ENCODE assay signal across 10 cellular contexts in genomic region chr11:128492903-128493569, GRCh38.
DNase-seq lines count a peak whose midpoint lies in the region; ATAC-seq and TF ChIP-seq lines count a peak whose summit lies in the region.
"Had no signal": no experiment of that assay in that cellular context is flagged by ENCODE, and none has a peak within 500 bp of the region (broad histone marks: within the 10 kb centered on the region; RNA-seq: fewer than 3 reads in every experiment).

No MANE protein-coding gene starts in this region.

- intact Hi-C loops in thyroid gland (cut with DNase I), result no loop called here

- H3K27me3 ChIP-seq in liver (ENCODE audit: control insufficient read depth in 4 of 4, insufficient read depth in 4 of 4, low read length in 3 of 4), result no peaks in the 10 kb centered on the region
- no peaks in the 10 kb centered on the region for H3K27me3 ChIP-seq in thyroid gland
- H3K27me3 ChIP-seq: BE2C had no signal

- peak overlapping the region; percentile 65 for H3K4me3 Mint-ChIP-seq in activated naive CD4-positive, alpha-beta T cell treated with anti-CD3 and anti-CD28 coated beads, Interleukin-2, amount 10 ng/mL, durations not matched to agents 7 days and 5 days
- peak overlapping the region; percentile 61 for H3K4me3 Mint-ChIP-seq in activated CD8-positive, alpha-beta T cell treated with anti-CD3 and anti-CD28 coated beads, Interleukin-2, amount 10 ng/mL, durations not matched to agents 7 days and 5 days

- H3K4me1 Mint-ChIP-seq in activated naive CD4-positive, alpha-beta T cell treated with anti-CD3 and anti-CD28 coated beads, Interleukin-2, amount 10 ng/mL, durations not matched to agents 7 days and 5 days, result peaks cover 99% of the 10 kb centered on the region
- H3K4me1 Mint-ChIP-seq in activated CD8-positive, alpha-beta T cell treated with anti-CD3 and anti-CD28 coated beads, Interleukin-2, amount 10 ng/mL, durations not matched to agents 7 days and 5 days (ENCODE audit: low read depth), result peaks cover 97% of the 10 kb centered on the region

- no peak overlapping the region for H3K4me3 ChIP-seq in liver (ENCODE audit: low read depth in 1 of 3, low read length in 3 of 3)
- no peak overlapping the region for H3K4me3 ChIP-seq in thyroid gland (replicated peaks in 1 of 3)

- peak; percentile 66 for DNase-seq in activated naive CD4-positive, alpha-beta T cell treated with anti-CD3 and anti-CD28 coated beads, Interleukin-2, amount 10 ng/mL, durations not matched to agents 7 days and 5 days
- DNase-seq in activated naive CD4-positive, alpha-beta T cell (lab: John Stamatoyannopoulos, UW), result no peak
- peak; percentile 64 for DNase-seq in activated CD8-positive, alpha-beta T cell treated with anti-CD3 and anti-CD28 coated beads, Interleukin-2, amount 10 ng/mL, durations not matched to agents 7 days and 5 days
- DNase-seq in thyroid gland, result no peak
- DNase-seq in superior temporal gyrus (ENCODE audit: extremely low spot score), result no peak
- no peak for DNase-seq in stimulated activated CD8-positive, alpha-beta memory T cell treated with anti-CD3 and anti-CD28 coated beads, Interleukin-4, amount 100 ng/mL, for 48 hours
- DNase-seq: BE2C, mesendoderm had no signal

- H3K36me3 ChIP-seq in liver (ENCODE audit: control insufficient read depth in 4 of 4, insufficient read depth in 3 of 4, low read depth in 1 of 4, low read length in 3 of 4), result no peaks in the 10 kb centered on the region
- peaks cover 8 to 22% of the 10 kb centered on the region in 2 donors for H3K36me3 ChIP-seq in thyroid gland
- H3K36me3 ChIP-seq: BE2C had no signal

- H3K4me1 ChIP-seq in liver (ENCODE audit: control insufficient read depth in 4 of 4, insufficient read depth in 4 of 4, low read length in 3 of 4) (peaks cover 11 to 25% (median 21%) of the 10 kb centered on the region in 4 donors), thyroid gland (peaks cover 35 to 55% of the 10 kb centered on the region in 2 donors)

- peak overlapping the region; percentile 42 to 44 for H3K27ac ChIP-seq in liver (ENCODE audit: low read depth in 1 of 2, low read length in 2 of 2)
- H3K27ac ChIP-seq in thyroid gland, result peak overlapping the region in 2 of 3 donors; percentile 45 to 52

- H3K9me3 Mint-ChIP-seq in activated naive CD4-positive, alpha-beta T cell treated with anti-CD3 and anti-CD28 coated beads, Interleukin-2, amount 10 ng/mL, durations not matched to agents 7 days and 5 days, result no peaks in the 10 kb centered on the region
- no peaks in the 10 kb centered on the region for H3K9me3 Mint-ChIP-seq in activated CD8-positive, alpha-beta T cell treated with anti-CD3 and anti-CD28 coated beads, Interleukin-2, amount 10 ng/mL, durations not matched to agents 7 days and 5 days (ENCODE audit: insufficient read depth)

- no peaks in the 10 kb centered on the region for H3K27me3 Mint-ChIP-seq in activated naive CD4-positive, alpha-beta T cell treated with anti-CD3 and anti-CD28 coated beads, Interleukin-2, amount 10 ng/mL, durations not matched to agents 7 days and 5 days
- H3K27me3 Mint-ChIP-seq in activated CD8-positive, alpha-beta T cell treated with anti-CD3 and anti-CD28 coated beads, Interleukin-2, amount 10 ng/mL, durations not matched to agents 7 days and 5 days (ENCODE audit: low read depth), result no peaks in the 10 kb centered on the region

- TF ChIP-seq CTCF in liver (IDR thresholded peaks at IDR 0.05; ENCODE audit: low read depth, low read length, missing input control) (no peak), thyroid gland (IDR thresholded peaks at IDR 0.05) (no peak)

- peak; percentile 37 for ATAC-seq in activated CD8-positive, alpha-beta T cell treated with anti-CD3 and anti-CD28 coated beads, Interleukin-2, amount 10 ng/mL, durations not matched to agents 7 days and 5 days
- ATAC-seq in GM18511 (IDR thresholded peaks at IDR 0.05; ENCODE audit: unreplicated experiment), result no peak

- H3K9ac ChIP-seq in liver (ENCODE audit: low read depth in 1 of 2, low read length in 2 of 2), result no peak overlapping the region

- POLR2A ChIA-PET in activated CD8-positive, alpha-beta T cell treated with anti-CD3 and anti-CD28 coated beads, Interleukin-2, amount 10 ng/mL, durations not matched to agents 7 days and 5 days (lab: Charles Lee), result interaction anchor here (0.7 to 16.8 kb wide), 15 partner anchors 9 to 202 kb away, joined by 3 to 175 read pairs (median 6); no protein-coding TSS in a partner anchor

- TF ChIP-seq POLR2A in thyroid gland (IDR thresholded peaks at IDR 0.05), result no peak

- 75% methylated on average over 5 of the region's 5 CpGs for WGBS in liver
- 56 to 70% methylated on average over 5 of the region's 5 CpGs for WGBS in thyroid gland, 2 donors

- TF ChIP-seq RAD21 in liver (IDR thresholded peaks at IDR 0.05), result no peak

- H3K36me3 Mint-ChIP-seq in activated naive CD4-positive, alpha-beta T cell treated with anti-CD3 and anti-CD28 coated beads, Interleukin-2, amount 10 ng/mL, durations not matched to agents 7 days and 5 days, result peaks cover 91% of the 10 kb centered on the region
- H3K36me3 Mint-ChIP-seq in activated CD8-positive, alpha-beta T cell treated with anti-CD3 and anti-CD28 coated beads, Interleukin-2, amount 10 ng/mL, durations not matched to agents 7 days and 5 days (ENCODE audit: low read depth), result peaks cover 93% of the 10 kb centered on the region

- H3K27ac Mint-ChIP-seq in activated naive CD4-positive, alpha-beta T cell treated with anti-CD3 and anti-CD28 coated beads, Interleukin-2, amount 10 ng/mL, durations not matched to agents 7 days and 5 days, result peak overlapping the region; percentile 88
- H3K27ac Mint-ChIP-seq in activated CD8-positive, alpha-beta T cell treated with anti-CD3 and anti-CD28 coated beads, Interleukin-2, amount 10 ng/mL, durations not matched to agents 7 days and 5 days, result peak overlapping the region; percentile 87

- CTCF ChIA-PET in activated naive CD4-positive, alpha-beta T cell treated with anti-CD3 and anti-CD28 coated beads, Interleukin-2, amount 10 ng/mL, durations not matched to agents 7 days and 5 days (lab: Charles Lee), result interaction anchor here (0.7 to 2.3 kb wide), 7 partner anchors 10 to 31 kb away, joined by 3 to 13 read pairs (median 5); no protein-coding TSS in a partner anchor
- CTCF ChIA-PET in activated CD8-positive, alpha-beta T cell treated with anti-CD3 and anti-CD28 coated beads, Interleukin-2, amount 10 ng/mL, durations not matched to agents 7 days and 5 days (lab: Charles Lee), result interaction anchor here (1.4 to 6.7 kb wide), 15 partner anchors 10 to 203 kb away, joined by 4 to 43 read pairs (median 7); no protein-coding TSS in a partner anchor

- H3K9me3 ChIP-seq in liver (ENCODE audit: control insufficient read depth in 4 of 4, low read length in 3 of 4) (no peaks in the 10 kb centered on the region), thyroid gland (no peaks in the 10 kb centered on the region)
- H3K9me3 ChIP-seq: BE2C had no signal

TF ChIP-seq in liver, 16 proteins besides CTCF, POLR2A, EP300 and RAD21:
- TF ChIP-seq TAF1 (conservative IDR thresholded peaks at IDR 0.05) (no peak), ATF3 (IDR thresholded peaks at IDR 0.05) (no peak), HNF4G (IDR thresholded peaks at IDR 0.05) (no peak), HNF4A (conservative IDR thresholded peaks at IDR 0.05) (no peak), EGR1 (IDR thresholded peaks at IDR 0.05; ENCODE audit: low read depth in 2 of 2) (no peak), NR2F2 (IDR thresholded peaks at IDR 0.05) (no peak), REST (IDR thresholded peaks at IDR 0.05) (no peak), FOXA1 (IDR thresholded peaks at IDR 0.05) (no peak), FOXA2 (IDR thresholded peaks at IDR 0.05) (no peak), YY1 (IDR thresholded peaks at IDR 0.05) (no peak), RXRA (IDR thresholded peaks at IDR 0.05) (no peak)

Comparison
In these comparisons a context has a peak if more than half of its experiments do, and no peak if none do; other contexts are left out.
1. DNase-seq: peak in activated naive CD4-positive, alpha-beta T cell treated with anti-CD3 and anti-CD28 coated beads, Interleukin-2, amount 10 ng/mL, durations not matched to agents 7 days and 5 days (single experiment) and activated CD8-positive, alpha-beta T cell treated with anti-CD3 and anti-CD28 coated beads, Interleukin-2, amount 10 ng/mL, durations not matched to agents 7 days and 5 days (single experiment); none in activated naive CD4-positive, alpha-beta T cell (0 of 4), thyroid gland (0 of 2), superior temporal gyrus (single experiment) and stimulated activated CD8-positive, alpha-beta memory T cell treated with anti-CD3 and anti-CD28 coated beads, Interleukin-4, amount 100 ng/mL, for 48 hours (single experiment).